ENCODE assay signal across 9 cellular contexts in the genomic region with DNA sequence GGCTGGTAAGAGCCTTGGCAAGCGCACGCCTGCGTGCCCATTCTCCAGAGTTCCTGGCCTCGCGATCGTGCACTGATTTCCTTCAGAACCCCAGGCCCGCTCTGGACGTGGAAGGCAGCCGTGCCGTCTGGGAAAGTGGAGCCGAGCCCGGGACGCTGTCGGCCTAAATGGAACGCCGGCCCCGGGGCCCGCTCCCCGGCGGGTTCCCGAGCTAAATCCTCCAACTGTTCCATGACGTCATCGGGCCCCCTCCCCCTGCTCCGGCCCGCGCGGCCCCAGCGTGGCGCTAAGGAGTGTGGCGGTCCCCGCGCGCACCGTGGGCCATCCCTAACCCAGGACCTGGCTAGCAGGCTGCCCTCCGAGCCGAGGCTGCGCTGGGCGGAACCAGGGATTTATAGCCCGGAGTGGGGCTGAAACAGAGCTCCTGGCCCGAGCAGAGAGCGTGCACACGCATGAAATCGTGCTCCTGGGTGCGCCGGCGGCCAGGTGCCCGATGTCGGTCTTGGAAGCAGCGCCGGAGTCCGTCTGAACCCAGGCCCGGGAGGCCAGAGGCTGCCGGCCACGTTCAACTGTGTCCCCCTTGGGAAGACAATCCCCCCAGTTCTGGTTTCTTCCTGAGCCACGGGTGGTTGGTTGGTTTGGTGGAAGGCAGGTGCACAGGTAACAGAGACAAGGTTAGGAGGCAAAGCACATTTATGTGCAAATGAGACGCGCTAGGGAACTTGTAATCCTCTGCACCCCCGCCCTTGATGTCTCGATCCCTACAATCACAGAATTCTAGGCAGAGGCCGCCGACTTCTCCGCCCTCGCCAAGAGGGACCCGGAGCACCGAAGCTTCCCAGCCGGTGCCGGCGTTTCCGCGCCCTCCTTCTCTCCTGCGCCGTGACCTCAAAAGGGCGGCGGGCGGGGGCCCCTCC.
DNase-seq lines count a peak whose midpoint lies in the region; ATAC-seq and TF ChIP-seq lines count a peak whose summit lies in the region.
"Had no signal": no experiment of that assay in that cellular context is flagged by ENCODE, and none has a peak within 500 bp of the region (broad histone marks: within the 10 kb centered on the region; RNA-seq: fewer than 3 reads in every experiment).

No MANE protein-coding gene starts in this region.

- H3K36me3 ChIP-seq in NT2/D1 (ENCODE audit: insufficient read depth, insufficient read length, low read length) (no peaks in the 10 kb centered on the region), cardiac muscle cell (no peaks in the 10 kb centered on the region)
- H3K36me3 ChIP-seq: ovary had no signal

- ATAC-seq in GM21515 (IDR thresholded peaks at IDR 0.05; ENCODE audit: unreplicated experiment) = no peak
- no peak for ATAC-seq in T-cell (replicated peaks in 1 of 4)

- DNase-seq in ELF-1 (ENCODE audit: low read depth, low spot score) (peak; percentile 73), NT2/D1 (ENCODE audit: low read depth, low spot score) (no peak), cardiac muscle cell (ENCODE audit: low read depth in 1 of 2, low spot score in 1 of 2) (peak; percentile 13 to 61), osteocyte (ENCODE audit: extremely low spot score, unreplicated experiment) (no peak), inferior parietal cortex (ENCODE audit: extremely low spot score) (no peak), T1000 (lab: John Stamatoyannopoulos, UW) (no peak), T-cell (no peak)

- H3K4me3 ChIP-seq in NT2/D1 (ENCODE audit: insufficient read length, low read depth) = peak overlapping the region; percentile 45
- H3K4me3 ChIP-seq in cardiac muscle cell = peak overlapping the region; percentile 16
- H3K4me3 ChIP-seq: ovary had no signal

- H3K9me3 ChIP-seq in NT2/D1 (ENCODE audit: insufficient read depth, low read length) = no peaks in the 10 kb centered on the region
- no peaks in the 10 kb centered on the region for H3K9me3 ChIP-seq in cardiac muscle cell (ENCODE audit: low read depth)
- H3K9me3 ChIP-seq: ovary had no signal

- CTCF ChIA-PET in T-cell (lab: Charles Lee) = no interaction called here

- peaks cover 4% of the 10 kb centered on the region for H3K4me1 Mint-ChIP-seq in osteocyte (ENCODE audit: unreplicated experiment)
- H3K4me1 Mint-ChIP-seq in T-cell = peaks cover 0 to 7% (median 3%) of the 10 kb centered on the region in 3 donors

- H3K36me3 Mint-ChIP-seq in osteocyte (ENCODE audit: unreplicated experiment) = no peaks in the 10 kb centered on the region
- H3K36me3 Mint-ChIP-seq in T-cell = no peaks in the 10 kb centered on the region

- peaks cover 70% of the 10 kb centered on the region for H3K27me3 Mint-ChIP-seq in osteocyte (ENCODE audit: unreplicated experiment)
- peaks cover 33 to 35% of the 10 kb centered on the region in 2 donors for H3K27me3 Mint-ChIP-seq in T-cell

- POLR2A ChIA-PET in T-cell (lab: Charles Lee) = no interaction called here

- TF ChIP-seq CTCF in cardiac muscle cell (IDR thresholded peaks at IDR 0.05; ENCODE audit: low read depth, low read length) (no peak), osteocyte (IDR thresholded peaks at IDR 0.05) (no peak)

- H3K9ac ChIP-seq in NT2/D1 (ENCODE audit: insufficient read length, low read depth) = peak overlapping the region; percentile 47

- H3K27me3 ChIP-seq in NT2/D1 (ENCODE audit: insufficient read depth, insufficient read length) = peaks cover 92% of the 10 kb centered on the region
- H3K27me3 ChIP-seq in cardiac muscle cell = peaks cover 95% of the 10 kb centered on the region
- H3K27me3 ChIP-seq: ovary had no signal

- H3K27ac Mint-ChIP-seq in osteocyte (ENCODE audit: unreplicated experiment) (no peak overlapping the region), T-cell (no peak overlapping the region)

- peaks cover 2% of the 10 kb centered on the region for H3K4me1 ChIP-seq in NT2/D1 (ENCODE audit: insufficient read depth, insufficient read length)
- H3K4me1 ChIP-seq in cardiac muscle cell (ENCODE audit: low read depth) = no peaks in the 10 kb centered on the region

- no peak overlapping the region for H3K27ac ChIP-seq in cardiac muscle cell
- H3K27ac ChIP-seq: ovary had no signal

- H3K4me3 Mint-ChIP-seq in osteocyte (ENCODE audit: unreplicated experiment) (peak overlapping the region; percentile 43), T-cell (peak overlapping the region in 1 of 3 donors; percentile 53)

- H3K9me3 Mint-ChIP-seq in osteocyte (ENCODE audit: unreplicated experiment) = no peaks in the 10 kb centered on the region
- H3K9me3 Mint-ChIP-seq in T-cell = no peaks in the 10 kb centered on the region

Comparison
In these comparisons a context has a peak if more than half of its experiments do, and no peak if none do; other contexts are left out.
1. DNase-seq: peak in ELF-1 (single experiment) and cardiac muscle cell (2 of 2); none in NT2/D1 (single experiment), osteocyte (single experiment), inferior parietal cortex (single experiment), T1000 (single experiment) and T-cell (0 of 34).